28 cellular contexts compared by ENCODE assay signal in the genomic region with DNA sequence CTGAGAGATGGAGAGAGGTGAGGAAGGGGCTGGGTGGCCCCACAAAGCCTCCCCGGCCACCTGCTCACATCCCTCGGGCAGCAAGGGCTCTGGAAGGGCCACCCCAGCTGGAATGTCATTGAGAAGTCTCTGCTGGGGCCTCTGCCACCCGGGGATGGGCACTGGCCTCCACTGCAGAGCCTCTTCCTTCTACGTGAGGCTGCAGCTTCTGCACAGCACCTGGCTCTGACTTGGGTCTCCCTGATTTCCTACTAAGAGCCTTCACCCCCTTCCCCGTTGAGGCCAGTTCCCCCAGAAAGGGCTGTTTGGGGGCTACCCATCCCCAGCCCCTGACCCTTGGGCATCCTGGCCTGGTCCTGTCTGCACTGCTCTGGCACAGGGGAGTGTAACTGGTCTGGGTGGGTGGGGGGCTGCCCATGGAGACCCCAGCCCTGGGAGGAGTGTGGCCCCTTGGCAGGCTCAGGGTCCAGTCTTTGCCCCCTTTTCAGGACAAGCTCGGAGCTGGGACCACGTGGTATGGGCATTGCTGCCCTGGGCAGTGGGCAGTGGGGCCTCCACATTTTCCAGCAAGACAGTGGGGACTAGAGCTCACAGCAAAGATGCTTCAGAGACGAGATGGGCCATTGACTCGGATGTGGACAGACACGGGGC. TPM values are rescaled to one million over a fixed set of nuclear protein-coding genes. Genes with fewer than 3 reads are reported as not detected.
DNase-seq lines count a peak whose midpoint lies in the region; ATAC-seq, FAIRE-seq and TF ChIP-seq lines count a peak whose summit lies in the region.
"Had no signal": no experiment of that assay in that cellular context is flagged by ENCODE, and none has a peak within 500 bp of the region (broad histone marks: within the 10 kb centered on the region; RNA-seq: fewer than 3 reads in every experiment).

No MANE protein-coding gene starts in this region.

- H3K27ac ChIP-seq in HepG2 (ENCODE audit: extremely low read length, insufficient read depth, low read length), result no peak overlapping the region
- H3K27ac ChIP-seq in right lobe of liver, result no peak overlapping the region
- H3K27ac ChIP-seq: ovary, upper lobe of left lung had no signal

- FAIRE-seq in HepG2 (lab: Jason Lieb, UNC), result no peak
- FAIRE-seq: endothelial cell of umbilical vein, H54 had no signal

- POLR2A ChIA-PET in HepG2 (lab: Yijun Ruan, JAX), result interaction anchor here (1.0 kb wide), 1 partner anchor 44 kb away, joined by 3 read pairs; a partner anchor contains a TSS

- no peak overlapping the region for H3K4me3 ChIP-seq in HepG2 (replicated peaks in 1 of 3; ENCODE audit: insufficient read depth in 1 of 3, low read depth in 2 of 3, low read length in 3 of 3)
- H3K4me3 ChIP-seq in right lobe of liver, result no peak overlapping the region
- H3K4me3 ChIP-seq in H7 (ENCODE audit: insufficient read depth, low read depth, low read length), result no peak overlapping the region
- H3K4me3 ChIP-seq: ovary, upper lobe of left lung had no signal

- H3K4me2 ChIP-seq in HepG2 (ENCODE audit: low read depth, low read length), result no peak overlapping the region

- TF ChIP-seq EP300 in HepG2 (IDR thresholded peaks at IDR 0.05; ENCODE audit: low read depth in 2 of 2, low read length in 2 of 2) (no peak), HepG2 (CRISPR knock-in tag; IDR thresholded peaks at IDR 0.05; ENCODE audit: borderline replicate concordance) (no peak)

- intact Hi-C loops in HepG2 (cut with micrococcal nuclease; ENCODE audit: unreplicated experiment), result no loop called here
- intact Hi-C loops in right lobe of liver (cut with DNase I), result no loop called here

- H3K9me3 Mint-ChIP-seq in natural killer cell treated with Interleukin-12 subunit alpha and Interleukin-12 subunit beta and Interleukin-15 and Interleukin-18, amount 100 ng/mL, for 72 hours, result no peaks in the 10 kb centered on the region
- H3K9me3 Mint-ChIP-seq in nephron progenitor cell, result no peaks in the 10 kb centered on the region
- H3K9me3 Mint-ChIP-seq: activated T-cell treated with anti-CD3 and anti-CD28 coated beads, Interleukin-2, amount 50 U/mL, for 72 hours; brain; CD8-positive, alpha-beta T cell; mesothelial cell of epicardium; naive thymus-derived CD4-positive, alpha-beta T cell; stimulated activated naive B cell treated with anti-CD40 and anti-IgM and Interleukin-4, amounts not matched to agents 10 μg/mL and 1 μg/mL and 100 μg/mL, for 72 hours; T-cell had no signal

- peaks cover 0 to 2% of the 10 kb centered on the region in 2 donors for H3K4me1 Mint-ChIP-seq in natural killer cell treated with Interleukin-12 subunit alpha and Interleukin-12 subunit beta and Interleukin-15 and Interleukin-18, amount 100 ng/mL, for 72 hours (ENCODE audit: low read depth in 2 of 2)
- peaks cover 23% of the 10 kb centered on the region for H3K4me1 Mint-ChIP-seq in nephron progenitor cell
- H3K4me1 Mint-ChIP-seq: brain had no signal

- H2AFZ ChIP-seq in HepG2 (ENCODE audit: low read length), result no peak overlapping the region

- H3K4me1 ChIP-seq in HepG2 (ENCODE audit: insufficient read depth, low read length) (peaks cover 11% of the 10 kb centered on the region), right lobe of liver (no peaks in the 10 kb centered on the region)
- H3K4me1 ChIP-seq: upper lobe of left lung had no signal

- H3K9me3 ChIP-seq in HepG2 (ENCODE audit: low read length) (no peaks in the 10 kb centered on the region), right lobe of liver (no peaks in the 10 kb centered on the region)
- H3K9me3 ChIP-seq: ovary, upper lobe of left lung had no signal

- peaks cover 0 to 2% of the 10 kb centered on the region in 2 donors for H3K27me3 Mint-ChIP-seq in natural killer cell treated with Interleukin-12 subunit alpha and Interleukin-12 subunit beta and Interleukin-15 and Interleukin-18, amount 100 ng/mL, for 72 hours
- peaks cover 8% of the 10 kb centered on the region for H3K27me3 Mint-ChIP-seq in nephron progenitor cell (ENCODE audit: low read depth, poor library complexity)
- H3K27me3 Mint-ChIP-seq: brain; naive thymus-derived CD4-positive, alpha-beta T cell; T-cell had no signal

- no TSS peak for BruUV-seq in HepG2 (replicated peaks; lab: Mats Ljungman, UMichigan)

- H3K36me3 ChIP-seq in HepG2 (replicated peaks in 1 of 2; ENCODE audit: control insufficient read depth in 1 of 2, insufficient read depth in 2 of 2, low read length in 2 of 2) (no peaks in the 10 kb centered on the region), right lobe of liver (no peaks in the 10 kb centered on the region), H7 (replicated peaks; ENCODE audit: control insufficient read depth, insufficient read depth, low read length) (no peaks in the 10 kb centered on the region)
- H3K36me3 ChIP-seq: ovary, upper lobe of left lung had no signal

- H3K4me3 Mint-ChIP-seq in natural killer cell treated with Interleukin-12 subunit alpha and Interleukin-12 subunit beta and Interleukin-15 and Interleukin-18, amount 100 ng/mL, for 72 hours, result no peak overlapping the region
- no peak overlapping the region for H3K4me3 Mint-ChIP-seq in nephron progenitor cell
- H3K4me3 Mint-ChIP-seq: activated T-cell treated with anti-CD3 and anti-CD28 coated beads, Interleukin-2, amount 50 U/mL, for 72 hours; brain; CD8-positive, alpha-beta T cell; mesothelial cell of epicardium; naive thymus-derived CD4-positive, alpha-beta T cell; stimulated activated naive B cell treated with anti-CD40 and anti-IgM and Interleukin-4, amounts not matched to agents 10 μg/mL and 1 μg/mL and 100 μg/mL, for 72 hours; T-cell had no signal

- no peaks in the 10 kb centered on the region for H4K20me1 ChIP-seq in HepG2 (ENCODE audit: insufficient read depth, low read length)

- H3K79me2 ChIP-seq in HepG2 (ENCODE audit: insufficient read depth, low read length), result no peaks in the 10 kb centered on the region

- in situ Hi-C loops in HepG2 (cut with HindIII; ENCODE audit: extremely low pct_ligation_motif_present, low pct_unique_long_range_greater_than_20kb), result no loop called here

- H3K36me3 Mint-ChIP-seq in natural killer cell treated with Interleukin-12 subunit alpha and Interleukin-12 subunit beta and Interleukin-15 and Interleukin-18, amount 100 ng/mL, for 72 hours, result no peaks in the 10 kb centered on the region
- H3K36me3 Mint-ChIP-seq in nephron progenitor cell (ENCODE audit: low read depth), result no peaks in the 10 kb centered on the region
- H3K36me3 Mint-ChIP-seq: brain; CD8-positive, alpha-beta T cell; mesothelial cell of epicardium; naive thymus-derived CD4-positive, alpha-beta T cell; T-cell had no signal

- no peak for TF ChIP-seq RAD21 in HepG2 (CRISPR knock-in tag; IDR thresholded peaks at IDR 0.05)

- H3K9ac ChIP-seq in HepG2 (ENCODE audit: insufficient read depth, low read depth, low read length), result no peak overlapping the region

- TF ChIP-seq CTCF in HepG2 (CRISPR knock-in tag; IDR thresholded peaks at IDR 0.05), result no peak
- TF ChIP-seq CTCF in right lobe of liver (IDR thresholded peaks at IDR 0.05), result no peak
- TF ChIP-seq CTCF in nephron progenitor cell (IDR thresholded peaks at IDR 0.05), result no peak

- DNase-seq in HepG2 (ENCODE audit: low spot score) (no peak), right lobe of liver (no peak), H7 (peak; percentile 56), AML-193 (lab: John Stamatoyannopoulos, UW) (no peak), nephron progenitor cell (no peak)
- DNase-seq in natural killer cell treated with Interleukin-12 subunit alpha and Interleukin-12 subunit beta and Interleukin-15 and Interleukin-18, amount 100 ng/mL, for 72 hours (ENCODE audit: low spot score), result peak; percentile 52
- DNase-seq: activated naive CD4-positive, alpha-beta T cell; NCI-H1105 treated with DMSO at 0.1 percent for 48 hours; NCI-H2029; NCI-H526 treated with DMSO at 0.1 percent for 48 hours; SIG-M5; stimulated activated CD4-positive, alpha-beta T cell treated with anti-CD3 and anti-CD28 coated beads, Interleukin-4, amount 100 ng/mL, for 4 hours; stimulated activated naive B cell treated with anti-CD40 and anti-IgM and Interleukin-4, amounts not matched to agents 10 μg/mL and 1 μg/mL and 100 μg/mL, for 72 hours had no signal

- H3K27me3 ChIP-seq in HepG2 (ENCODE audit: control insufficient read depth in 1 of 2, insufficient read depth in 2 of 2, low read length in 2 of 2) (peaks cover 39 to 93% of the 10 kb centered on the region in 2 experiments; a peak in 4 of 5 replicates), right lobe of liver (no peaks in the 10 kb centered on the region), H7 (ENCODE audit: control insufficient read depth, insufficient read depth, low read length) (no peaks in the 10 kb centered on the region)
- H3K27me3 ChIP-seq: ovary, upper lobe of left lung had no signal

- 38% methylated on average over 9 of the region's 10 CpGs for WGBS in HepG2 (ENCODE audit: low lambda C conversion rate)
- 100% methylated on average over 1 of the region's 10 CpGs for WGBS in right lobe of liver (ENCODE audit: insufficient coverage, low coverage, low lambda C conversion rate, missing lambda C conversion rate)

- TF ChIP-seq POLR2A in HepG2 (IDR thresholded peaks at IDR 0.05; ENCODE audit: insufficient read depth in 1 of 2, low read depth in 2 of 2, low read length in 2 of 2), result no peak
- no peak for TF ChIP-seq POLR2A in right lobe of liver (IDR thresholded peaks at IDR 0.05)

- H3K27ac Mint-ChIP-seq in natural killer cell treated with Interleukin-12 subunit alpha and Interleukin-12 subunit beta and Interleukin-15 and Interleukin-18, amount 100 ng/mL, for 72 hours, result no peak overlapping the region
- H3K27ac Mint-ChIP-seq in nephron progenitor cell, result no peak overlapping the region
- H3K27ac Mint-ChIP-seq: activated T-cell treated with anti-CD3 and anti-CD28 coated beads, Interleukin-2, amount 50 U/mL, for 72 hours; brain; CD8-positive, alpha-beta T cell; mesothelial cell of epicardium; naive thymus-derived CD4-positive, alpha-beta T cell; T-cell had no signal

- CTCF ChIA-PET in HepG2 (lab: Yijun Ruan, JAX; ENCODE audit: low intra/inter-chr PET ratio, low total read pairs), result no interaction called here

- ATAC-seq in HepG2 (no peak), right lobe of liver (no peak), HG03442 (IDR thresholded peaks at IDR 0.05; ENCODE audit: unreplicated experiment) (no peak)
- ATAC-seq in natural killer cell treated with Interleukin-12 subunit alpha and Interleukin-12 subunit beta and Interleukin-15 and Interleukin-18, amount 100 ng/mL, for 72 hours, result no peak
- ATAC-seq: left lobe of liver; Panc1; stimulated activated naive B cell treated with anti-CD40 and anti-IgM and Interleukin-4, amounts not matched to agents 10 μg/mL and 1 μg/mL and 100 μg/mL, for 72 hours had no signal

RNA-seq across cellular contexts. Expression of a gene that starts 5.6 kb away (rescaled TPM):
- total RNA-seq in HepG2 (2016; rRNA removed; fragmentation: Illumina TruSeq; extraction: Trizol), result not detected in 2 replicates
- total RNA-seq in HepG2 (2016; cell fraction: cytosol; rRNA removed; fragmentation: Illumina TruSeq; extraction: Trizol; ENCODE audit: low read depth), result not detected in 2 replicates
- total RNA-seq in HepG2 (2016; cell fraction: insoluble cytoplasmic fraction; rRNA removed; fragmentation: Illumina TruSeq; extraction: Trizol), result 0.11 TPM in 1 of 2 replicates, not detected in the other
- 0.09 TPM in 1 of 2 replicates, not detected in the other for total RNA-seq in HepG2 (2016; cell fraction: membrane; rRNA removed; fragmentation: Illumina TruSeq; extraction: Trizol)
- total RNA-seq in HepG2 (2016; cell fraction: nucleus; rRNA removed; fragmentation: Illumina TruSeq; extraction: Trizol), result 0.59 TPM in 1 of 2 replicates, not detected in the other
- polyA plus RNA-seq in HepG2 (2011; rRNA removed), result 0.04 and 0.31 TPM in 2 replicates
- polyA plus RNA-seq in HepG2 (2011; cell fraction: cytosol; rRNA removed), result 0.15 and 0.24 TPM in 2 replicates
- polyA plus RNA-seq in HepG2 (2011; cell fraction: nucleus; rRNA removed), result 0.18 and 0.19 TPM in 2 replicates
- not detected in 2 replicates for polyA plus RNA-seq in HepG2 (2012)
- 0.41 TPM in 1 of 2 replicates, not detected in the other for polyA plus RNA-seq in HepG2 (2016; cell fraction: cytosol; fragmentation: Illumina TruSeq; extraction: Trizol; ENCODE audit: low read depth)
- not detected in 2 replicates for polyA plus RNA-seq in HepG2 (2016; cell fraction: insoluble cytoplasmic fraction; fragmentation: Illumina TruSeq; extraction: Trizol; ENCODE audit: low read depth)
- not detected in 2 replicates for polyA plus RNA-seq in HepG2 (2016; cell fraction: membrane; fragmentation: Illumina TruSeq; extraction: Trizol; ENCODE audit: low read depth)
- polyA plus RNA-seq in HepG2 (2016; cell fraction: nucleus; fragmentation: Illumina TruSeq; extraction: Trizol; ENCODE audit: insufficient read depth, low read depth), result not detected in 2 replicates
- polyA minus RNA-seq in HepG2 (2011; rRNA and poly(A)+ RNA removed; ENCODE audit: low replicate concordance), result 0.70 TPM in 1 of 2 replicates, not detected in the other
- polyA minus RNA-seq in HepG2 (2011; cell fraction: cytosol; rRNA and poly(A)+ RNA removed), result not detected in 2 replicates
- polyA minus RNA-seq in HepG2 (2011; cell fraction: nucleus; rRNA and poly(A)+ RNA removed), result not detected in 2 replicates
- total RNA-seq in right lobe of liver, result under 1 TPM in 3 of 6 experiments, not detected in 3; 0.19 to 0.61 (median 0.20) TPM
- total RNA-seq in H7 (2014; rRNA removed; shearing (Covaris generic)), result 1.0 and 2.8 TPM in 2 replicates
- under 1 TPM; 0.78 to 0.89 TPM for total RNA-seq in natural killer cell treated with Interleukin-12 subunit alpha and Interleukin-12 subunit beta and Interleukin-15 and Interleukin-18, amount 100 ng/mL, for 72 hours
- total RNA-seq: cerebellum, endothelial cell of umbilical vein, MCF 10A, mesothelial cell of epicardium had no signal
- polyA plus RNA-seq: endothelial cell of umbilical vein had no signal

RNA-seq across cellular contexts. Expression of a gene that starts 16.4 kb away (rescaled TPM):
- total RNA-seq in HepG2 (2016; rRNA removed; fragmentation: Illumina TruSeq; extraction: Trizol) (not detected in 2 replicates), right lobe of liver (not detected)
- not detected in 2 replicates for total RNA-seq in HepG2 (2016; cell fraction: cytosol; rRNA removed; fragmentation: Illumina TruSeq; extraction: Trizol; ENCODE audit: low read depth)
- not detected in 2 replicates for total RNA-seq in HepG2 (2016; cell fraction: insoluble cytoplasmic fraction; rRNA removed; fragmentation: Illumina TruSeq; extraction: Trizol)
- total RNA-seq in HepG2 (2016; cell fraction: membrane; rRNA removed; fragmentation: Illumina TruSeq; extraction: Trizol), result not detected in 2 replicates
- not detected in 2 replicates for total RNA-seq in HepG2 (2016; cell fraction: nucleus; rRNA removed; fragmentation: Illumina TruSeq; extraction: Trizol)
- polyA plus RNA-seq in HepG2 (2011; rRNA removed), result not detected in 2 replicates
- not detected in 2 replicates for polyA plus RNA-seq in HepG2 (2011; cell fraction: cytosol; rRNA removed)
- polyA plus RNA-seq in HepG2 (2011; cell fraction: nucleus; rRNA removed), result not detected in 2 replicates
- not detected in 2 replicates for polyA plus RNA-seq in HepG2 (2012)
- not detected in 2 replicates for polyA plus RNA-seq in HepG2 (2016; cell fraction: cytosol; fragmentation: Illumina TruSeq; extraction: Trizol; ENCODE audit: low read depth)
- not detected in 2 replicates for polyA plus RNA-seq in HepG2 (2016; cell fraction: insoluble cytoplasmic fraction; fragmentation: Illumina TruSeq; extraction: Trizol; ENCODE audit: low read depth)
- not detected in 2 replicates for polyA plus RNA-seq in HepG2 (2016; cell fraction: membrane; fragmentation: Illumina TruSeq; extraction: Trizol; ENCODE audit: low read depth)
- polyA plus RNA-seq in HepG2 (2016; cell fraction: nucleus; fragmentation: Illumina TruSeq; extraction: Trizol; ENCODE audit: insufficient read depth, low read depth), result not detected in 2 replicates
- not detected in 2 replicates for polyA minus RNA-seq in HepG2 (2011; rRNA and poly(A)+ RNA removed; ENCODE audit: low replicate concordance)
- not detected in 2 replicates for polyA minus RNA-seq in HepG2 (2011; cell fraction: cytosol; rRNA and poly(A)+ RNA removed)
- polyA minus RNA-seq in HepG2 (2011; cell fraction: nucleus; rRNA and poly(A)+ RNA removed), result not detected in 2 replicates
- not detected in 2 replicates for total RNA-seq in H7 (2014; rRNA removed; shearing (Covaris generic))
- total RNA-seq in natural killer cell treated with Interleukin-12 subunit alpha and Interleukin-12 subunit beta and Interleukin-15 and Interleukin-18, amount 100 ng/mL, for 72 hours, result not detected
- total RNA-seq: endothelial cell of umbilical vein, left lobe of liver, MCF 10A, mesothelial cell of epicardium had no signal
- polyA plus RNA-seq: endothelial cell of umbilical vein; naive thymus-derived CD4-positive, alpha-beta T cell; ovary had no signal

RNA-seq across cellular contexts. Expression of a gene that starts 44.1 kb away (rescaled TPM):
- total RNA-seq in HepG2 (2016; rRNA removed; fragmentation: Illumina TruSeq; extraction: Trizol) (104 and 107 TPM in 2 replicates), right lobe of liver (10 to 100 TPM; 16.8 to 87.1 (median 76.2) TPM)
- total RNA-seq in HepG2 (2016; cell fraction: cytosol; rRNA removed; fragmentation: Illumina TruSeq; extraction: Trizol; ENCODE audit: low read depth), result 27.0 and 30.1 TPM in 2 replicates
- total RNA-seq in HepG2 (2016; cell fraction: insoluble cytoplasmic fraction; rRNA removed; fragmentation: Illumina TruSeq; extraction: Trizol), result 108 and 118 TPM in 2 replicates
- total RNA-seq in HepG2 (2016; cell fraction: membrane; rRNA removed; fragmentation: Illumina TruSeq; extraction: Trizol), result 67.8 and 70.6 TPM in 2 replicates
- 43.9 and 53.0 TPM in 2 replicates for total RNA-seq in HepG2 (2016; cell fraction: nucleus; rRNA removed; fragmentation: Illumina TruSeq; extraction: Trizol)
- polyA plus RNA-seq in HepG2 (2011; rRNA removed), result 53.5 and 71.4 TPM in 2 replicates
- 52.8 and 126 TPM in 2 replicates for polyA plus RNA-seq in HepG2 (2011; cell fraction: cytosol; rRNA removed)
- polyA plus RNA-seq in HepG2 (2011; cell fraction: nucleus; rRNA removed), result 167 and 187 TPM in 2 replicates
- polyA plus RNA-seq in HepG2 (2012), result 34.5 and 40.6 TPM in 2 replicates
- polyA plus RNA-seq in HepG2 (2016; cell fraction: cytosol; fragmentation: Illumina TruSeq; extraction: Trizol; ENCODE audit: low read depth), result 23.8 and 25.7 TPM in 2 replicates
- polyA plus RNA-seq in HepG2 (2016; cell fraction: insoluble cytoplasmic fraction; fragmentation: Illumina TruSeq; extraction: Trizol; ENCODE audit: low read depth), result 96.8 and 121 TPM in 2 replicates
- 48.5 and 51.3 TPM in 2 replicates for polyA plus RNA-seq in HepG2 (2016; cell fraction: membrane; fragmentation: Illumina TruSeq; extraction: Trizol; ENCODE audit: low read depth)
- 84.0 and 95.2 TPM in 2 replicates for polyA plus RNA-seq in HepG2 (2016; cell fraction: nucleus; fragmentation: Illumina TruSeq; extraction: Trizol; ENCODE audit: insufficient read depth, low read depth)
- polyA minus RNA-seq in HepG2 (2011; rRNA and poly(A)+ RNA removed; ENCODE audit: low replicate concordance), result 114 TPM in 1 of 2 replicates, not detected in the other
- 45.5 and 50.7 TPM in 2 replicates for polyA minus RNA-seq in HepG2 (2011; cell fraction: cytosol; rRNA and poly(A)+ RNA removed)
- 32.4 and 35.0 TPM in 2 replicates for polyA minus RNA-seq in HepG2 (2011; cell fraction: nucleus; rRNA and poly(A)+ RNA removed)
- 0.41 TPM in 1 of 2 replicates, not detected in the other for total RNA-seq in H7 (2014; rRNA removed; shearing (Covaris generic))
- total RNA-seq in natural killer cell treated with Interleukin-12 subunit alpha and Interleukin-12 subunit beta and Interleukin-15 and Interleukin-18, amount 100 ng/mL, for 72 hours, result 1 to 10 TPM in 1 of 2 donors, under 1 TPM in 1; 0.86 to 3.8 TPM
- total RNA-seq: endothelial cell of umbilical vein, MCF 10A had no signal
- polyA plus RNA-seq: endothelial cell of umbilical vein; naive thymus-derived CD4-positive, alpha-beta T cell had no signal

Comparison
In these comparisons a context has a peak if more than half of its experiments do, and no peak if none do; other contexts are left out.
1. DNase-seq: peak in H7 (single experiment) and natural killer cell treated with Interleukin-12 subunit alpha and Interleukin-12 subunit beta and Interleukin-15 and Interleukin-18, amount 100 ng/mL, for 72 hours (single experiment); none in HepG2 (single experiment), right lobe of liver (0 of 3), AML-193 (0 of 2) and nephron progenitor cell (single experiment).